ENCODE assay signal across 8 cellular contexts in the genomic region with DNA sequence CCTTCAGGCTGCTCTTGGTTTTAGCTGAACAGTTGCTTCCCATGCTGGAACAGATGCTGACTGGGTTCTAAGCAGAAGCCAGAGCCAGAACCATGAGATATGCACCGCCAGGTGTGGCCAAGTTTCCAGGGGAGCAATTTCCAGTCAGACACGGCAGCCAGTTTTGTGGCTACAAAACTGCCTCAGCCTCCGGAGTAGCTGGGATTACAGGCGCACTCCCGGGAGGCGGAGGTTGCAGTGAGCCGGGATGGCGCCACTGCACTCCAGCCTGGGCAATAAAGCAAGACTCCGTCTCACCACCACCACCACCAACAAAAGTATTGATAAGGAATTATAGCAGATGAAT. TPM values are rescaled to one million over a fixed set of nuclear protein-coding genes. Genes with fewer than 3 reads are reported as not detected.
DNase-seq lines count a peak whose midpoint lies in the region; TF ChIP-seq lines count a peak whose summit lies in the region.

No MANE protein-coding gene starts in this region.

- intact Hi-C loops in dendritic cell treated with granulocyte-macrophage colony-stimulating factor and Interleukin-4, amounts not matched to agents 40 ng/mL and 50 ng/mL, for 4 days (cut with micrococcal nuclease) = loop anchor here (2.0 to 10.0 kb wide), 3 partner anchors 34 to 316 kb away; partner anchors contain the start of genes CCT4 and XPO1

- peak; percentile 40 for DNase-seq in NCI-H510A (lab: John Stamatoyannopoulos, UW)
- DNase-seq in NCI-H510A treated with DMSO at 0.1 percent for 48 hours (lab: John Stamatoyannopoulos, UW) = no peak
- DNase-seq in NCI-H524 (lab: John Stamatoyannopoulos, UW) = peak; percentile 75 to 88
- peak; percentile 11 for DNase-seq in mucosa of gallbladder (ENCODE audit: low spot score)
- no peak for DNase-seq in GM10266 (ENCODE audit: extremely low spot score)
- DNase-seq in NCI-H2029 treated with DMSO at 0.1 percent for 48 hours (lab: John Stamatoyannopoulos, UW) = no peak
- DNase-seq in NCI-H446 treated with DMSO at 0.1 percent for 48 hours (lab: John Stamatoyannopoulos, UW) = no peak

- peak overlapping the region; percentile 89 for H3K27ac Mint-ChIP-seq in dendritic cell treated with granulocyte-macrophage colony-stimulating factor and Interleukin-4, amounts not matched to agents 40 ng/mL and 50 ng/mL, for 4 days

- H3K27me3 Mint-ChIP-seq in dendritic cell treated with granulocyte-macrophage colony-stimulating factor and Interleukin-4, amounts not matched to agents 40 ng/mL and 50 ng/mL, for 4 days = peaks cover 5% of the 10 kb centered on the region

- peaks cover 15% of the 10 kb centered on the region for H3K4me1 Mint-ChIP-seq in dendritic cell treated with granulocyte-macrophage colony-stimulating factor and Interleukin-4, amounts not matched to agents 40 ng/mL and 50 ng/mL, for 4 days (ENCODE audit: low read depth)

- H3K9me3 Mint-ChIP-seq in dendritic cell treated with granulocyte-macrophage colony-stimulating factor and Interleukin-4, amounts not matched to agents 40 ng/mL and 50 ng/mL, for 4 days = no peaks in the 10 kb centered on the region

- H3K4me3 Mint-ChIP-seq in dendritic cell treated with granulocyte-macrophage colony-stimulating factor and Interleukin-4, amounts not matched to agents 40 ng/mL and 50 ng/mL, for 4 days = peak overlapping the region; percentile 100

- no peak for TF ChIP-seq CTCF in GM10266 (IDR thresholded peaks at IDR 0.05; ENCODE audit: control insufficient read depth, insufficient read depth, low read depth, missing control alignments)

- peaks cover 17% of the 10 kb centered on the region for H3K36me3 Mint-ChIP-seq in dendritic cell treated with granulocyte-macrophage colony-stimulating factor and Interleukin-4, amounts not matched to agents 40 ng/mL and 50 ng/mL, for 4 days (ENCODE audit: low read depth)

RNA-seq across cellular contexts. Expression of gene FAM161A, which starts 1.3 kb away (rescaled TPM):
- total RNA-seq in mucosa of gallbladder = 3.8 TPM

RNA-seq across cellular contexts. Expression of gene CCT4, which starts 33.3 kb away (rescaled TPM):
- 114 TPM for total RNA-seq in mucosa of gallbladder

RNA-seq across cellular contexts. Expression of gene COMMD1, which starts 50.3 kb away (rescaled TPM):
- 35.0 TPM for total RNA-seq in mucosa of gallbladder

Comparison
In these comparisons a context has a peak if more than half of its experiments do, and no peak if none do; other contexts are left out.
1. DNase-seq: peak in NCI-H510A (single experiment), NCI-H524 (2 of 2) and mucosa of gallbladder (single experiment); none in NCI-H510A treated with DMSO at 0.1 percent for 48 hours (single experiment), GM10266 (single experiment), NCI-H2029 treated with DMSO at 0.1 percent for 48 hours (single experiment) and NCI-H446 treated with DMSO at 0.1 percent for 48 hours (single experiment).